In the genomic region with DNA sequence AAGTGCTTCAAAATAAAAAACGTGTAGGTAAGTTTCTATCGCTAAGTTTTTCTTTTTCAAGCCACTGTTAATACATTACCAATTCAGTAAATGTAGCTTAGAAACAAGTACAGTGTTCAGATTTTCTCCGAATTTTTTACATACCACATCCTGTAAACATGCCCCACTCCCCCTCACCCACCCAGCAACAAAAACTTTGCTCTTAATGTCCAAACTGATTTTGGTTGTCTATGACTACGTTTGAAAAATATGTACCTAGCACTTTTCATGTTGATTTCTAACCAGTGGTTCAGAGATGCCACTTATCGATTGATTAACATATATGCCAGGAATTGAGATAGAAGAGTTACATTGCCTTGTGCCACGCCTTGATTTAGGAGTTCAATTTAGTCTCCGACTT, we compare ENCODE assay signal across 16 cellular contexts. TPM values are rescaled to one million over a fixed set of nuclear protein-coding genes. Genes with fewer than 3 reads are reported as not detected.
DNase-seq lines count a peak whose midpoint lies in the region; ATAC-seq, FAIRE-seq and TF ChIP-seq lines count a peak whose summit lies in the region.
"Had no signal": no experiment of that assay in that cellular context is flagged by ENCODE, and none has a peak within 500 bp of the region (broad histone marks: within the 10 kb centered on the region; RNA-seq: fewer than 3 reads in every experiment).

No MANE protein-coding gene starts in this region.

- CTCF ChIA-PET in HEK293 (lab: Yijun Ruan, JAX) = no interaction called here

- H3K4me3 ChIP-seq in HEK293 (ENCODE audit: low read depth, low read length) (no peak overlapping the region), Karpas-422 (ENCODE audit: low read length) (no peak overlapping the region)

- H3K36me3 ChIP-seq in ES-I3 (ENCODE audit: insufficient read depth, low read length) = no peaks in the 10 kb centered on the region
- H3K36me3 ChIP-seq in HEK293 (ENCODE audit: control insufficient read depth in 2 of 2, insufficient read depth in 1 of 2, low read length in 2 of 2) = no peaks in the 10 kb centered on the region
- no peaks in the 10 kb centered on the region for H3K36me3 ChIP-seq in Karpas-422 (ENCODE audit: insufficient read depth, low read length)
- H3K36me3 ChIP-seq: ovary had no signal

- TF ChIP-seq CTCF in HEK293 (tag by site-specific recombination; IDR thresholded peaks at IDR 0.05) (no peak), nephron progenitor cell (IDR thresholded peaks at IDR 0.05) (no peak)

- no peaks in the 10 kb centered on the region for H3K9me2 ChIP-seq in Karpas-422 (replicated peaks; ENCODE audit: insufficient read depth, low read length)

- FAIRE-seq in RCC 7860 (lab: Jason Lieb, UNC) = no peak
- FAIRE-seq: G401.6 had no signal

- H3K9ac ChIP-seq in ES-I3 (ENCODE audit: low read depth, low read length) (peak overlapping the region; percentile 94; the same call in 1 of the 2 replicates), Karpas-422 (ENCODE audit: low read length) (no peak overlapping the region)

- H3K4me1 ChIP-seq in ES-I3 (ENCODE audit: insufficient read depth, low read length) (peaks cover 6% of the 10 kb centered on the region; the same call in 1 of the 2 replicates), HEK293 (ENCODE audit: control insufficient read depth, insufficient read depth, low read length) (peaks cover 2% of the 10 kb centered on the region), Karpas-422 (ENCODE audit: low read length) (no peaks in the 10 kb centered on the region)

- H3K4me2 ChIP-seq in Karpas-422 (ENCODE audit: low read depth, low read length, poor library complexity, severe bottlenecking) = no peak overlapping the region

- no peak for ATAC-seq in HG02852 (IDR thresholded peaks at IDR 0.05; ENCODE audit: unreplicated experiment)
- ATAC-seq: stimulated activated naive CD8-positive, alpha-beta T cell treated with anti-CD3 and anti-CD28 coated beads, Interleukin-15, amount 100 ng/mL, for 72 hours had no signal

- DNase-seq in nephron progenitor cell (no peak), Karpas-422 (no peak), RCC 7860 (ENCODE audit: low spot score) (no peak)
- DNase-seq in stimulated activated CD4-positive, alpha-beta T cell treated with anti-CD3 and anti-CD28 coated beads, Interleukin-4, amount 100 ng/mL, for 1 hour = no peak
- DNase-seq: stimulated activated CD4-positive, alpha-beta T cell treated with anti-CD3 and anti-CD28 coated beads, Interleukin-4, amount 100 ng/mL, for 4 hours; stimulated activated naive CD8-positive, alpha-beta T cell treated with anti-CD3 and anti-CD28 coated beads, Interleukin-15, amount 100 ng/mL, for 72 hours had no signal

- H3K27me3 ChIP-seq in Karpas-422 (ENCODE audit: low read length) = no peaks in the 10 kb centered on the region
- H3K27me3 ChIP-seq: ovary had no signal

- H3K27me3 Mint-ChIP-seq in dendritic cell treated with granulocyte-macrophage colony-stimulating factor and Interleukin-4, amounts not matched to agents 40 ng/mL and 50 ng/mL, for 4 days = no peaks in the 10 kb centered on the region
- peaks cover 9% of the 10 kb centered on the region for H3K27me3 Mint-ChIP-seq in nephron progenitor cell (ENCODE audit: low read depth, poor library complexity)

- H3K9me3 Mint-ChIP-seq in dendritic cell treated with granulocyte-macrophage colony-stimulating factor and Interleukin-4, amounts not matched to agents 40 ng/mL and 50 ng/mL, for 4 days = no peaks in the 10 kb centered on the region
- no peaks in the 10 kb centered on the region for H3K9me3 Mint-ChIP-seq in nephron progenitor cell
- H3K9me3 Mint-ChIP-seq: T-helper 2 cell treated with Interferon-gamma antibody and Interleukin-4, amounts not matched to agents 5 μg/mL and 100 μg/mL, for 36 hours had no signal

- no peaks in the 10 kb centered on the region for H4K20me1 ChIP-seq in Karpas-422 (ENCODE audit: insufficient read depth, low read depth, low read length)

- intact Hi-C loops in dendritic cell treated with granulocyte-macrophage colony-stimulating factor and Interleukin-4, amounts not matched to agents 40 ng/mL and 50 ng/mL, for 4 days (cut with micrococcal nuclease) = no loop called here

- H3K27ac ChIP-seq in HEK293 (ENCODE audit: extremely low read depth, low read depth, low read length) (no peak overlapping the region), Karpas-422 (ENCODE audit: low read length) (no peak overlapping the region)

- no peak overlapping the region for H2AFZ ChIP-seq in Karpas-422 (ENCODE audit: low read length)

- POLR2A ChIA-PET in HEK293 (lab: Yijun Ruan, JAX) = no interaction called here

- H3K4me3 Mint-ChIP-seq in dendritic cell treated with granulocyte-macrophage colony-stimulating factor and Interleukin-4, amounts not matched to agents 40 ng/mL and 50 ng/mL, for 4 days = no peak overlapping the region
- peak overlapping the region; percentile 51 for H3K4me3 Mint-ChIP-seq in nephron progenitor cell
- H3K4me3 Mint-ChIP-seq: activated naive CD4-positive, alpha-beta T cell treated with anti-CD3 and anti-CD28 coated beads, Interleukin-2, amount 50 U/mL, for 24 hours; stimulated activated naive CD8-positive, alpha-beta T cell treated with anti-CD3 and anti-CD28 coated beads, Interleukin-15, amount 100 ng/mL, for 72 hours had no signal

- H3K79me2 ChIP-seq in Karpas-422 (ENCODE audit: low read length) = no peaks in the 10 kb centered on the region

- H3K27ac Mint-ChIP-seq in dendritic cell treated with granulocyte-macrophage colony-stimulating factor and Interleukin-4, amounts not matched to agents 40 ng/mL and 50 ng/mL, for 4 days = peak overlapping the region; percentile 48
- no peak overlapping the region for H3K27ac Mint-ChIP-seq in nephron progenitor cell
- H3K27ac Mint-ChIP-seq: activated naive CD4-positive, alpha-beta T cell treated with anti-CD3 and anti-CD28 coated beads, Interleukin-2, amount 50 U/mL, for 24 hours; stimulated activated naive CD8-positive, alpha-beta T cell treated with anti-CD3 and anti-CD28 coated beads, Interleukin-15, amount 100 ng/mL, for 72 hours; T-helper 2 cell treated with Interferon-gamma antibody and Interleukin-4, amounts not matched to agents 5 μg/mL and 100 μg/mL, for 36 hours had no signal

- H3K4me1 Mint-ChIP-seq in dendritic cell treated with granulocyte-macrophage colony-stimulating factor and Interleukin-4, amounts not matched to agents 40 ng/mL and 50 ng/mL, for 4 days (ENCODE audit: low read depth) = peaks cover 28% of the 10 kb centered on the region
- H3K4me1 Mint-ChIP-seq in nephron progenitor cell = peaks cover 41% of the 10 kb centered on the region
- H3K4me1 Mint-ChIP-seq: activated naive CD4-positive, alpha-beta T cell treated with anti-CD3 and anti-CD28 coated beads, Interleukin-2, amount 50 U/mL, for 24 hours; stimulated activated naive CD8-positive, alpha-beta T cell treated with anti-CD3 and anti-CD28 coated beads, Interleukin-15, amount 100 ng/mL, for 72 hours had no signal

- H3K9me3 ChIP-seq in ES-I3 (ENCODE audit: control insufficient read depth, insufficient read depth, low read length) (no peaks in the 10 kb centered on the region), HEK293 (ENCODE audit: control insufficient read depth, insufficient read depth, low read depth, low read length) (no peaks in the 10 kb centered on the region), Karpas-422 (ENCODE audit: low read length) (no peaks in the 10 kb centered on the region)
- H3K9me3 ChIP-seq: ovary had no signal

- peaks cover 14% of the 10 kb centered on the region for H3K36me3 Mint-ChIP-seq in dendritic cell treated with granulocyte-macrophage colony-stimulating factor and Interleukin-4, amounts not matched to agents 40 ng/mL and 50 ng/mL, for 4 days (ENCODE audit: low read depth)
- no peaks in the 10 kb centered on the region for H3K36me3 Mint-ChIP-seq in nephron progenitor cell (ENCODE audit: low read depth)
- H3K36me3 Mint-ChIP-seq: activated naive CD4-positive, alpha-beta T cell treated with anti-CD3 and anti-CD28 coated beads, Interleukin-2, amount 50 U/mL, for 24 hours had no signal

TF ChIP-seq in HEK293, 187 proteins besides CTCF, POLR2A, EP300 and RAD21:
- TF ChIP-seq ZNF335 (tag by site-specific recombination; conservative IDR thresholded peaks at IDR 0.05) (0 out of 2 replicates have a peak, but pooled peaks have one; percentile 35), ZFP69B (tag by site-specific recombination; IDR thresholded peaks at IDR 0.05) (no peak), ZNF394 (tag by site-specific recombination; IDR thresholded peaks at IDR 0.05; ENCODE audit: borderline replicate concordance) (no peak), ZNF623 (tag by site-specific recombination; IDR thresholded peaks at IDR 0.05) (no peak), ZNF510 (tag by site-specific recombination; IDR thresholded peaks at IDR 0.05; ENCODE audit: insufficient replicate concordance) (no peak), ZNF24 (tag by site-specific recombination; IDR thresholded peaks at IDR 0.05) (no peak)
- TF ChIP-seq, protein P1, sequence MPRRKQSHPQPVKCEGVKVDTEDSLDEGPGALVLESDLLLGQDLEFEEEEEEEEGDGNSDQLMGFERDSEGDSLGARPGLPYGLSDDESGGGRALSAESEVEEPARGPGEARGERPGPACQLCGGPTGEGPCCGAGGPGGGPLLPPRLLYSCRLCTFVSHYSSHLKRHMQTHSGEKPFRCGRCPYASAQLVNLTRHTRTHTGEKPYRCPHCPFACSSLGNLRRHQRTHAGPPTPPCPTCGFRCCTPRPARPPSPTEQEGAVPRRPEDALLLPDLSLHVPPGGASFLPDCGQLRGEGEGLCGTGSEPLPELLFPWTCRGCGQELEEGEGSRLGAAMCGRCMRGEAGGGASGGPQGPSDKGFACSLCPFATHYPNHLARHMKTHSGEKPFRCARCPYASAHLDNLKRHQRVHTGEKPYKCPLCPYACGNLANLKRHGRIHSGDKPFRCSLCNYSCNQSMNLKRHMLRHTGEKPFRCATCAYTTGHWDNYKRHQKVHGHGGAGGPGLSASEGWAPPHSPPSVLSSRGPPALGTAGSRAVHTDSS (tag by site-specific recombination; IDR thresholded peaks at IDR 0.05) = no peak

RNA-seq across cellular contexts. Expression of a gene that starts 0.7 kb away (rescaled TPM):
- 0.04 and 0.15 TPM in 2 replicates for total RNA-seq in Karpas-422 (2014; rRNA removed; shearing (Covaris generic); ENCODE audit: low replicate concordance)
- total RNA-seq: activated CD8-positive, alpha-beta memory T cell treated with anti-CD3 and anti-CD28 coated beads for 36 hours; RPMI7951 had no signal
